ENCODE assay signal across 15 cellular contexts in genomic region chr17:62178579-62178978, GRCh38.
A peak's percentile ranks its signal among the peaks of the same experiment; 100 is the strongest.
DNase-seq lines count a peak whose midpoint lies in the region; ATAC-seq, FAIRE-seq and TF ChIP-seq lines count a peak whose summit lies in the region.
"Had no signal": no experiment of that assay in that cellular context is flagged by ENCODE, and none has a peak within 500 bp of the region (broad histone marks: within the 10 kb centered on the region; RNA-seq: fewer than 3 reads in every experiment).

No MANE protein-coding gene starts in this region.

- peak overlapping the region; percentile 12 for H2BK15ac ChIP-seq in mesenchymal stem cell (ENCODE audit: low read depth, poor library complexity, severe bottlenecking)

- no peak overlapping the region for H4K91ac ChIP-seq in mesenchymal stem cell (ENCODE audit: low read length)

- H3K27ac ChIP-seq in mesenchymal stem cell (ENCODE audit: low read length, poor library complexity, severe bottlenecking) (peak overlapping the region; percentile 33), tibial artery (no peak overlapping the region)
- H3K27ac ChIP-seq: SJCRH30, suprapubic skin had no signal

- no peak overlapping the region for H3K14ac ChIP-seq in mesenchymal stem cell (ENCODE audit: low read length in 2 of 2)

- TF ChIP-seq CTCF in choroid plexus epithelial cell (conservative IDR thresholded peaks at IDR 0.05; ENCODE audit: low read depth, low read length), result no peak
- TF ChIP-seq CTCF in tibial artery (IDR thresholded peaks at IDR 0.05), result no peak

- H2BK5ac ChIP-seq in mesenchymal stem cell (ENCODE audit: low read depth, low read length, poor library complexity, severe bottlenecking), result no peak overlapping the region

- H3K9me3 ChIP-seq in mesenchymal stem cell (ENCODE audit: control insufficient read depth, low read length) (peaks cover 11% of the 10 kb centered on the region), tibial artery (peaks cover 0 to 17% (median 10%) of the 10 kb centered on the region in 3 donors)

- H3K36me3 ChIP-seq in mesenchymal stem cell (ENCODE audit: control insufficient read depth in 1 of 2, insufficient read depth in 2 of 2, low read depth in 1 of 2, low read length in 2 of 2) (no peaks in the 10 kb centered on the region), tibial artery (no peaks in the 10 kb centered on the region)
- H3K36me3 ChIP-seq: SJCRH30, suprapubic skin had no signal

- peak overlapping the region in 1 of 2 experiments; percentile 21 for H2BK12ac ChIP-seq in mesenchymal stem cell (ENCODE audit: low read length in 2 of 2)

- ATAC-seq in GM19035 (IDR thresholded peaks at IDR 0.05; ENCODE audit: unreplicated experiment) (no peak), GM21737 (IDR thresholded peaks at IDR 0.05; ENCODE audit: unreplicated experiment) (no peak)
- ATAC-seq: activated CD8-positive, alpha-beta T cell treated with anti-CD3 and anti-CD28 coated beads for 36 hours had no signal

- DNase-seq in EL (peak; percentile 74), RCC 7860 (ENCODE audit: low spot score) (peak; percentile 20), choroid plexus epithelial cell (ENCODE audit: low read depth) (peak; percentile 33), mesenchymal stem cell (peak; percentile 60), tibial artery (no peak)
- no peak for DNase-seq in activated T-cell treated with anti-CD3 and anti-CD28 coated beads, Interleukin-2, amount 50 U/mL, for 48 hours
- DNase-seq: activated CD8-positive, alpha-beta T cell treated with anti-CD3 and anti-CD28 coated beads for 36 hours; activated gamma-delta T cell; DMS153; effector CD8-positive, alpha-beta T cell; posterior cingulate gyrus; SJCRH30 had no signal

- H3K4me1 ChIP-seq in mesenchymal stem cell (ENCODE audit: control insufficient read depth, insufficient read depth, low read depth, low read length) (peaks cover 1% of the 10 kb centered on the region), tibial artery (no peaks in the 10 kb centered on the region)
- H3K4me1 ChIP-seq: SJCRH30, suprapubic skin had no signal

- WGBS in mesenchymal stem cell, result 49% methylated on average over 2 of the region's 2 CpGs

- no peak overlapping the region for H2AK5ac ChIP-seq in mesenchymal stem cell (ENCODE audit: low read length, severe bottlenecking)

- no peak overlapping the region for H3K4me2 ChIP-seq in mesenchymal stem cell (ENCODE audit: low read length, poor library complexity, severe bottlenecking)

- no peak overlapping the region for H3K23ac ChIP-seq in mesenchymal stem cell (ENCODE audit: low read length in 2 of 2)

- no peak overlapping the region for H4K8ac ChIP-seq in mesenchymal stem cell (ENCODE audit: low read length)

- intact Hi-C loops in tibial artery (cut with DNase I; ENCODE audit: low total_unique reads), result no loop called here

- no peak overlapping the region for H2BK120ac ChIP-seq in mesenchymal stem cell (ENCODE audit: low read depth, low read length)

- H2AFZ ChIP-seq in mesenchymal stem cell (ENCODE audit: low read depth, low read length), result no peak overlapping the region

- H3K79me1 ChIP-seq in mesenchymal stem cell (replicated peaks; ENCODE audit: low read length, poor library complexity, severe bottlenecking), result no peaks in the 10 kb centered on the region

- H3K27me3 ChIP-seq in mesenchymal stem cell (ENCODE audit: control insufficient read depth in 1 of 2, insufficient read depth in 1 of 2, low read length in 2 of 2), result no peaks in the 10 kb centered on the region
- H3K27me3 ChIP-seq in tibial artery, result no peaks in the 10 kb centered on the region
- H3K27me3 ChIP-seq: SJCRH30, suprapubic skin had no signal

- FAIRE-seq in RCC 7860 (lab: Jason Lieb, UNC), result no peak

- H3K9ac ChIP-seq in mesenchymal stem cell (ENCODE audit: low read length), result no peak overlapping the region

- H3K18ac ChIP-seq in mesenchymal stem cell (ENCODE audit: low read depth in 1 of 2, low read length in 2 of 2), result no peak overlapping the region

- H3K4ac ChIP-seq in mesenchymal stem cell (ENCODE audit: low read depth in 1 of 2, low read length in 2 of 2), result no peak overlapping the region

- H3K4me3 ChIP-seq in choroid plexus epithelial cell (ENCODE audit: low read depth, low read length) (no peak overlapping the region), mesenchymal stem cell (ENCODE audit: insufficient read depth in 1 of 2, low read depth in 1 of 2, low read length in 2 of 2) (no peak overlapping the region), tibial artery (no peak overlapping the region)
- H3K4me3 ChIP-seq: SJCRH30, suprapubic skin had no signal

Comparison
In these comparisons a context has a peak if more than half of its experiments do, and no peak if none do; other contexts are left out.
1. DNase-seq: peak in EL (single experiment), RCC 7860 (single experiment), choroid plexus epithelial cell (single experiment) and mesenchymal stem cell (single experiment); none in activated T-cell treated with anti-CD3 and anti-CD28 coated beads, Interleukin-2, amount 50 U/mL, for 48 hours (0 of 2) and tibial artery (0 of 2).